Comparison of ENCODE assay signal across 23 cellular contexts in the genomic region with DNA sequence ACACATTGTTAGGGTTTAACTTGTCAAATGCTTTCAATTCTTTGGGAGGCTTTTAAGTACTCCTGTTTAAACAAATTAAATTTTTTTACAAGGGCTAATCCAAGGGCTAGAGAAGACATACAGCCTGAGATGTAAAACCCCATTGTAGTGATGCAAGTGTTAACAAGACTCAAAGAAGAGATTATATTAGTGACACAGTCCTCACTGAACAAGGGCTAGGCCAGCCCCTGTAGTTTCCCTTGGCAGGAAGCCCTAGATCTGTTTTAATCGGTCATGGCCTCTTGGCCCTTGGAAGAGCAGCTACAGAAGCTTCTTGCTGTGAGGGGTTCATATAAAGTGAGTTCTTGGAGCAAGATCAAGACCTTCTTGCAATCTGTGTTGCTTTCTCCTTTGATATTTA.
DNase-seq lines count a peak whose midpoint lies in the region; ATAC-seq, FAIRE-seq and TF ChIP-seq lines count a peak whose summit lies in the region.
"Had no signal": no experiment of that assay in that cellular context is flagged by ENCODE, and none has a peak within 500 bp of the region (broad histone marks: within the 10 kb centered on the region; RNA-seq: fewer than 3 reads in every experiment).

No MANE protein-coding gene starts in this region.

- no peaks in the 10 kb centered on the region for H3K9me3 Mint-ChIP-seq in MCF 10A (ENCODE audit: unreplicated experiment)

- no peaks in the 10 kb centered on the region for H3K9me2 ChIP-seq in PC-3 (replicated peaks; ENCODE audit: low read length)

- H3K4me1 Mint-ChIP-seq in MCF 10A (ENCODE audit: insufficient read depth, unreplicated experiment), result peaks cover 11% of the 10 kb centered on the region
- H3K4me1 Mint-ChIP-seq: CD14-positive monocyte; CD8-positive, alpha-beta memory T cell; T-cell had no signal

- H3K9ac ChIP-seq in PC-3 (ENCODE audit: low read length), result no peak overlapping the region

- H3K27ac ChIP-seq in PC-3 (ENCODE audit: low read length), result no peak overlapping the region
- H3K27ac ChIP-seq: PC-9, RWPE1 had no signal

- intact Hi-C loops in PC-3 (cut with micrococcal nuclease) (no loop called here), MCF 10A (cut with micrococcal nuclease) (no loop called here)

- no peaks in the 10 kb centered on the region for H3K27me3 ChIP-seq in PC-3 (ENCODE audit: low read length)

- no peaks in the 10 kb centered on the region for H3K79me2 ChIP-seq in PC-3 (ENCODE audit: low read length)

- no peak overlapping the region for H3K4me3 ChIP-seq in PC-3 (ENCODE audit: low read length)
- H3K4me3 ChIP-seq: PC-9 had no signal

- CTCF ChIA-PET in PC-3 (lab: Charles Lee) (no interaction called here), MCF 10A (lab: Yijun Ruan, JAX) (interaction anchor here (0.6 kb wide), 1 partner anchor 311 kb away, joined by 3 read pairs; no protein-coding TSS in a partner anchor)

- H3K27me3 Mint-ChIP-seq in MCF 10A (ENCODE audit: insufficient read depth, unreplicated experiment), result no peaks in the 10 kb centered on the region
- H3K27me3 Mint-ChIP-seq: B cell; CD8-positive, alpha-beta memory T cell; T-cell had no signal

- no peak overlapping the region for H2AFZ ChIP-seq in PC-3 (ENCODE audit: low read length)
- H2AFZ ChIP-seq: PC-9 had no signal

- peaks cover 13% of the 10 kb centered on the region for H3K4me1 ChIP-seq in PC-3 (ENCODE audit: insufficient read depth, low read length)

- H4K20me1 ChIP-seq in PC-3 (ENCODE audit: low read length), result no peaks in the 10 kb centered on the region

- no peaks in the 10 kb centered on the region for H3K9me3 ChIP-seq in PC-3 (ENCODE audit: low read length)

- BruUV-seq in PC-3 (replicated peaks; lab: Mats Ljungman, UMichigan) (no TSS peak), MCF 10A (replicated peaks; lab: Mats Ljungman, UMichigan) (no TSS peak)

- no peak overlapping the region for H3K27ac Mint-ChIP-seq in MCF 10A (ENCODE audit: low read depth, unreplicated experiment)
- H3K27ac Mint-ChIP-seq: B cell, CD14-positive monocyte, T-cell had no signal

- TF ChIP-seq CTCF in PC-3 (conservative IDR thresholded peaks at IDR 0.05; ENCODE audit: low read depth, low read length) (no peak), MCF 10A (IDR thresholded peaks at IDR 0.05; ENCODE audit: unreplicated experiment) (no peak)

- POLR2A ChIA-PET in PC-3 (lab: Charles Lee; ENCODE audit: unreplicated experiment) (no interaction called here), MCF 10A (lab: Yijun Ruan, JAX) (no interaction called here)

- no peaks in the 10 kb centered on the region for H3K36me3 Mint-ChIP-seq in MCF 10A (ENCODE audit: insufficient read depth, unreplicated experiment)
- H3K36me3 Mint-ChIP-seq: CD14-positive monocyte; CD8-positive, alpha-beta memory T cell; T-cell had no signal

- H3K4me3 Mint-ChIP-seq in MCF 10A (ENCODE audit: unreplicated experiment), result no peak overlapping the region
- H3K4me3 Mint-ChIP-seq: B cell; CD14-positive monocyte; CD8-positive, alpha-beta memory T cell; T-cell had no signal

- H3K36me3 ChIP-seq in PC-3 (ENCODE audit: low read depth, low read length), result no peaks in the 10 kb centered on the region

- peak; percentile 84 for ATAC-seq in PC-3
- ATAC-seq in stimulated activated naive CD8-positive, alpha-beta T cell treated with anti-CD3 and anti-CD28 coated beads, Interleukin-15, Interleukin-2, amounts not matched to agents 100 U/mL and 50 U/mL, for 24 hours, result no peak
- ATAC-seq: T-cell had no signal

- no peaks in the 10 kb centered on the region for H3F3A ChIP-seq in PC-3 (ENCODE audit: low read length, unreplicated experiment)

- FAIRE-seq in frontal cortex (lab: Jason Lieb, UNC), result no peak
- FAIRE-seq: GM12892, H54 had no signal

- DNase-seq in HUDEP-2 (lab: John Stamatoyannopoulos, UW; ENCODE audit: unreplicated experiment in 76 of 76) (peak in 53 of 76 experiments; percentile 0 to 78 (median 24)), PC-3 (no peak), amniotic epithelial cell (ENCODE audit: low read depth) (peak; percentile 21), AG08395 (ENCODE audit: low spot score) (no peak), frontal cortex (ENCODE audit: low spot score in 2 of 2) (no peak), MCF 10A (ENCODE audit: unreplicated experiment) (no peak)
- no peak for DNase-seq in stimulated activated naive CD8-positive, alpha-beta T cell treated with anti-CD3 and anti-CD28 coated beads, Interleukin-15, Interleukin-2, amounts not matched to agents 100 U/mL and 50 U/mL, for 24 hours
- DNase-seq: CD8-positive, alpha-beta memory T cell; DMS 273 treated with DMSO at 0.1 percent for 48 hours; DMS79; KBM-7; MM.1S; NCI-H2029 treated with DMSO at 0.1 percent for 48 hours; NCI-H2227 treated with DMSO at 0.1 percent for 48 hours; NCI-H526 treated with DMSO at 0.1 percent for 48 hours; PC-9; SHP77; T-cell had no signal

- H3K4me2 ChIP-seq in PC-3 (ENCODE audit: low read length), result no peak overlapping the region
- H3K4me2 ChIP-seq: PC-9 had no signal

Comparison
In these comparisons a context has a peak if more than half of its experiments do, and no peak if none do; other contexts are left out.
1. DNase-seq: peak in HUDEP-2 (53 of 76) and amniotic epithelial cell (single experiment); none in PC-3 (single experiment), AG08395 (single experiment), frontal cortex (0 of 2), stimulated activated naive CD8-positive, alpha-beta T cell treated with anti-CD3 and anti-CD28 coated beads, Interleukin-15, Interleukin-2, amounts not matched to agents 100 U/mL and 50 U/mL, for 24 hours (single experiment) and MCF 10A (single experiment).